In the genomic region with DNA sequence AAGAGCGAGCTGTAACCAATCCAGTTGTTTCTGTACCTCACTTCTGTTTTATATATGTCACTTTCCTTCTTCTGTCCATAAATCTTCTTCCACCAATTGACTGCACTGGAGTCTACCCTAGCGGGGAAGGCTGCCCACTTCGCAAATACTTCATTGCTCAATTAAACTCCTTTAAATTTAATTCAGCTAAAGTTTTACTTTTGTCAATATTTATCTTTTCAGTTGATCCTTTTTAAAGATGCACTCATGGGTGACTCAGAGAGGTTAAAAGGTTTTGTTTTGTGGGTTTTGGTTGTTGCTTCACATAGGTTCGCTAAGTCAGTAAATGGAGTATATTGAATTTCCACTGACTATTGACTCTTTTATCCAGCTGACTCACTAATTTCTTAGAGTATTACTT, we compare ENCODE assay signal across 14 cellular contexts.
DNase-seq lines count a peak whose midpoint lies in the region.
"Had no signal": no experiment of that assay in that cellular context is flagged by ENCODE, and none has a peak within 500 bp of the region (broad histone marks: within the 10 kb centered on the region; RNA-seq: fewer than 3 reads in every experiment).

No MANE protein-coding gene starts in this region.

- H3K27me3 Mint-ChIP-seq in activated CD4-positive, alpha-beta memory T cell treated with anti-CD3 and anti-CD28 coated beads for 36 hours: no peaks in the 10 kb centered on the region
- H3K27me3 Mint-ChIP-seq: type B pancreatic cell had no signal

- H3K79me2 ChIP-seq in Karpas-422 (ENCODE audit: low read length): no peaks in the 10 kb centered on the region

- H3K9ac ChIP-seq in Karpas-422 (ENCODE audit: low read length): no peak overlapping the region

- no peaks in the 10 kb centered on the region for H3K9me3 ChIP-seq in Karpas-422 (ENCODE audit: low read length)

- peaks cover 30% of the 10 kb centered on the region for H3K9me3 Mint-ChIP-seq in activated CD4-positive, alpha-beta memory T cell treated with anti-CD3 and anti-CD28 coated beads for 36 hours
- H3K9me3 Mint-ChIP-seq: type B pancreatic cell had no signal

- no peaks in the 10 kb centered on the region for H3K36me3 ChIP-seq in Karpas-422 (ENCODE audit: insufficient read depth, low read length)

- H3K27me3 ChIP-seq in Karpas-422 (ENCODE audit: low read length): no peaks in the 10 kb centered on the region

- DNase-seq in DMS153 (lab: John Stamatoyannopoulos, UW) (peak; percentile 17), DMS153 treated with DMSO at 0.1 percent for 48 hours (lab: John Stamatoyannopoulos, UW; ENCODE audit: unreplicated experiment) (no peak), NCI-H460 (ENCODE audit: extremely low read depth, low read depth) (peak; percentile 3), brain pericyte (ENCODE audit: low read depth, low spot score) (peak; percentile 66), renal cortical epithelial cell (ENCODE audit: low read depth) (peak; percentile 52), Karpas-422 (no peak), NCI-H2196 treated with DMSO at 0.1 percent for 48 hours (lab: John Stamatoyannopoulos, UW; ENCODE audit: unreplicated experiment) (no peak)
- DNase-seq in activated CD4-positive, alpha-beta memory T cell treated with anti-CD3 and anti-CD28 coated beads for 36 hours: no peak
- DNase-seq: activated CD4-positive, alpha-beta T cell treated with anti-CD3 and anti-CD28 coated beads, Interleukin-2, amount 50 U/mL, for 48 hours; activated gamma-delta T cell; NCI-H2081 treated with DMSO at 0.1 percent for 48 hours; T-helper 2 cell had no signal

- no peak overlapping the region for H3K27ac ChIP-seq in Karpas-422 (ENCODE audit: low read length)
- H3K27ac ChIP-seq: 22Rv1 had no signal

- POLR2A ChIA-PET in activated CD4-positive, alpha-beta memory T cell treated with anti-CD3 and anti-CD28 coated beads for 36 hours (lab: Charles Lee): no interaction called here

- no peaks in the 10 kb centered on the region for H4K20me1 ChIP-seq in Karpas-422 (ENCODE audit: insufficient read depth, low read depth, low read length)

- intact Hi-C loops in activated CD4-positive, alpha-beta memory T cell treated with anti-CD3 and anti-CD28 coated beads for 36 hours (cut with micrococcal nuclease): no loop called here

- H3K4me2 ChIP-seq in Karpas-422 (ENCODE audit: low read depth, low read length, poor library complexity, severe bottlenecking): no peak overlapping the region

- no peaks in the 10 kb centered on the region for H3K4me1 ChIP-seq in Karpas-422 (ENCODE audit: low read length)

- CTCF ChIA-PET in activated CD4-positive, alpha-beta memory T cell treated with anti-CD3 and anti-CD28 coated beads for 36 hours (lab: Charles Lee): no interaction called here

- no peak overlapping the region for H3K27ac Mint-ChIP-seq in activated CD4-positive, alpha-beta memory T cell treated with anti-CD3 and anti-CD28 coated beads for 36 hours
- H3K27ac Mint-ChIP-seq: type B pancreatic cell had no signal

- no peak overlapping the region for H3K4me3 Mint-ChIP-seq in activated CD4-positive, alpha-beta memory T cell treated with anti-CD3 and anti-CD28 coated beads for 36 hours
- H3K4me3 Mint-ChIP-seq: type B pancreatic cell had no signal

- no peaks in the 10 kb centered on the region for H3K4me1 Mint-ChIP-seq in activated CD4-positive, alpha-beta memory T cell treated with anti-CD3 and anti-CD28 coated beads for 36 hours (ENCODE audit: low read depth)

- H2AFZ ChIP-seq in Karpas-422 (ENCODE audit: low read length): no peak overlapping the region

- no peak overlapping the region for H3K4me3 ChIP-seq in Karpas-422 (ENCODE audit: low read length)

- no peaks in the 10 kb centered on the region for H3K36me3 Mint-ChIP-seq in activated CD4-positive, alpha-beta memory T cell treated with anti-CD3 and anti-CD28 coated beads for 36 hours
- H3K36me3 Mint-ChIP-seq: type B pancreatic cell had no signal

- H3K9me2 ChIP-seq in Karpas-422 (replicated peaks; ENCODE audit: insufficient read depth, low read length): no peaks in the 10 kb centered on the region

Comparison
In these comparisons a context has a peak if more than half of its experiments do, and no peak if none do; other contexts are left out.
1. DNase-seq: peak in DMS153 (single experiment), NCI-H460 (single experiment), brain pericyte (single experiment) and renal cortical epithelial cell (single experiment); none in DMS153 treated with DMSO at 0.1 percent for 48 hours (single experiment), Karpas-422 (single experiment), activated CD4-positive, alpha-beta memory T cell treated with anti-CD3 and anti-CD28 coated beads for 36 hours (single experiment) and NCI-H2196 treated with DMSO at 0.1 percent for 48 hours (single experiment).